10 cellular contexts compared by ENCODE assay signal in genomic region chr1:201850053-201850397, GRCh38. TPM values are rescaled to one million over a fixed set of nuclear protein-coding genes. Genes with fewer than 3 reads are reported as not detected.
DNase-seq lines count a peak whose midpoint lies in the region; ATAC-seq and TF ChIP-seq lines count a peak whose summit lies in the region.
"Had no signal": no experiment of that assay in that cellular context is flagged by ENCODE, and none has a peak within 500 bp of the region (broad histone marks: within the 10 kb centered on the region; RNA-seq: fewer than 3 reads in every experiment).

No MANE protein-coding gene starts in this region.

- peaks cover 64% of the 10 kb centered on the region for H3K36me3 Mint-ChIP-seq in brain

- DNase-seq in HT1080 (ENCODE audit: low read depth) (peak; percentile 83), hepatic stellate cell (ENCODE audit: low spot score) (peak; percentile 46), thoracic aorta (ENCODE audit: low spot score) (no peak), NCI-H2107 treated with DMSO at 0.1 percent for 48 hours (lab: John Stamatoyannopoulos, UW; ENCODE audit: unreplicated experiment) (no peak), NCI-H510A (lab: John Stamatoyannopoulos, UW) (no peak), CD1c-positive myeloid dendritic cell (ENCODE audit: extremely low spot score) (no peak)
- DNase-seq: NCI-H526 treated with DMSO at 0.1 percent for 48 hours had no signal

- H3K27me3 ChIP-seq in thoracic aorta (replicated peaks; ENCODE audit: insufficient read depth): no peaks in the 10 kb centered on the region

- H3K9me3 ChIP-seq in thoracic aorta: no peaks in the 10 kb centered on the region
- H3K9me3 ChIP-seq: prostate gland had no signal

- H3K4me3 Mint-ChIP-seq in brain: peak overlapping the region in 1 of 5 experiments; percentile 34

- H3K4me1 ChIP-seq in thoracic aorta (ENCODE audit: control insufficient read depth in 1 of 2, low read depth in 2 of 2): peaks cover 36 to 61% of the 10 kb centered on the region in 2 donors
- H3K4me1 ChIP-seq: prostate gland had no signal

- H3K36me3 ChIP-seq in thoracic aorta: peaks cover 33% of the 10 kb centered on the region

- no peaks in the 10 kb centered on the region for H3K27me3 Mint-ChIP-seq in brain

- TF ChIP-seq CTCF in brain (conservative IDR thresholded peaks at IDR 0.05) (no peak), thoracic aorta (IDR thresholded peaks at IDR 0.05) (no peak)

- ATAC-seq in thoracic aorta (ENCODE audit: insufficient number of reproducible peaks, low FRiP score, low read depth) (peak; percentile 62), HG03571 (IDR thresholded peaks at IDR 0.05; ENCODE audit: unreplicated experiment) (no peak)

- peak overlapping the region in 4 of 5 experiments; percentile 0 to 90 (median 80) for H3K27ac Mint-ChIP-seq in brain

- peak overlapping the region; percentile 68 to 76 for H3K27ac ChIP-seq in thoracic aorta
- H3K27ac ChIP-seq: prostate gland had no signal

- H3K4me3 ChIP-seq in thoracic aorta: no peak overlapping the region
- H3K4me3 ChIP-seq: prostate gland had no signal

- peaks cover 24% of the 10 kb centered on the region for H3K4me1 Mint-ChIP-seq in brain

- no peaks in the 10 kb centered on the region for H3K9me3 Mint-ChIP-seq in brain

RNA-seq across cellular contexts. Expression of gene IPO9, which starts 21.1 kb away (rescaled TPM):
- total RNA-seq in HT1080 (2014; rRNA removed; shearing (Covaris generic)): 30.1 and 38.9 TPM in 2 replicates
- 26.7 and 31.1 TPM in 2 replicates for polyA plus RNA-seq in HT1080 (2015; cell fraction: cytosol; rRNA removed)
- 48.8 and 53.8 TPM in 2 replicates for polyA plus RNA-seq in HT1080 (2015; cell fraction: nucleus; rRNA removed)
- 108 TPM for polyA plus RNA-seq in brain (ENCODE audit: insufficient read depth, low read depth, low replicate concordance)
- total RNA-seq in thoracic aorta: 10 to 100 TPM; 21.4 to 32.6 TPM

RNA-seq across cellular contexts. Expression of gene SHISA4, which starts 38.7 kb away (rescaled TPM):
- 7.0 and 10.9 TPM in 2 replicates for total RNA-seq in HT1080 (2014; rRNA removed; shearing (Covaris generic))
- polyA plus RNA-seq in HT1080 (2015; cell fraction: cytosol; rRNA removed): 11.8 and 15.2 TPM in 2 replicates
- polyA plus RNA-seq in HT1080 (2015; cell fraction: nucleus; rRNA removed): 7.6 and 9.6 TPM in 2 replicates
- polyA plus RNA-seq in brain (ENCODE audit: insufficient read depth, low read depth, low replicate concordance): 107 TPM
- total RNA-seq in thoracic aorta: 100 to 1,000 TPM in 1 of 2 donors, 10 to 100 TPM in 1; 38.9 to 115 TPM

Comparison
In these comparisons a context has a peak if more than half of its experiments do, and no peak if none do; other contexts are left out.
1. DNase-seq: peak in HT1080 (single experiment) and hepatic stellate cell (single experiment); none in thoracic aorta (single experiment), NCI-H2107 treated with DMSO at 0.1 percent for 48 hours (single experiment), NCI-H510A (single experiment) and CD1c-positive myeloid dendritic cell (single experiment).